In the genomic region with DNA sequence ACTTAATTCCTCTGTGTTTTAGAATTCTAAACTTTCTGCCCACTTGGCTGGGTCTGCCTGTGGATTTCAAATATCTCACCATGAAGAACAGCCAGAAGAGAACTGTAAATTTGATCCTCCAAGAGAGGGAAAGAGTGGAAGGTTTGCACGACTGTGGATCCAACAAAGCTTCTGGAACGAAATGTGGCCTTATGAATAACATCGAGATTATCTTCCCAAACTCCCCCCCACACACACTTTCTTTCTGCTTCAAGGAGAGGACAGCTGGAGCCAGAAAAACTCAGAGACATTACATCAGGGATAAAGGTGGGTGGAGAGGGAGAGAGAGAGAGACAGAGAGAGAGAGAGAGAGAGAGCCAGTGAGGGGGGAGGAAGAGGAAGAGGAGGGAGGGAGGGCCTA, we compare ENCODE assay signal across 18 cellular contexts.
DNase-seq lines count a peak whose midpoint lies in the region; ATAC-seq and TF ChIP-seq lines count a peak whose summit lies in the region.
"Had no signal": no experiment of that assay in that cellular context is flagged by ENCODE, and none has a peak within 500 bp of the region (broad histone marks: within the 10 kb centered on the region; RNA-seq: fewer than 3 reads in every experiment).

No MANE protein-coding gene starts in this region.

- no peak overlapping the region for H3K18ac ChIP-seq in mesenchymal stem cell (ENCODE audit: low read depth in 1 of 2, low read length in 2 of 2)

- H2BK120ac ChIP-seq in mesenchymal stem cell (ENCODE audit: low read depth, low read length), result no peak overlapping the region

- H3K27ac ChIP-seq in SJCRH30 (peak overlapping the region; percentile 63), mesenchymal stem cell (ENCODE audit: low read length, poor library complexity, severe bottlenecking) (no peak overlapping the region), sigmoid colon (peak overlapping the region; percentile 9 to 51 (median 42))
- H3K27ac ChIP-seq: C4-2B, GM23248, KMS-11, RWPE1 had no signal

- intact Hi-C loops in left cardiac atrium (cut with DNase I), result no loop called here
- intact Hi-C loops in sigmoid colon (cut with DNase I), result no loop called here

- peak overlapping the region; percentile 36 for H3K9ac ChIP-seq in mesenchymal stem cell (ENCODE audit: low read length)
- H3K9ac ChIP-seq: GM23248, KMS-11 had no signal

- no peak for TF ChIP-seq CTCF in sigmoid colon (IDR thresholded peaks at IDR 0.05)

- H3K79me1 ChIP-seq in mesenchymal stem cell (replicated peaks; ENCODE audit: low read length, poor library complexity, severe bottlenecking), result no peaks in the 10 kb centered on the region

- H2BK12ac ChIP-seq in mesenchymal stem cell (ENCODE audit: low read length in 2 of 2), result no peak overlapping the region

- H4K91ac ChIP-seq in mesenchymal stem cell (ENCODE audit: low read length), result no peak overlapping the region

- ATAC-seq in left cardiac atrium (peak; percentile 62 to 83), HG03025 (IDR thresholded peaks at IDR 0.05; ENCODE audit: low FRiP score, unreplicated experiment) (no peak), GM21528 (IDR thresholded peaks at IDR 0.05; ENCODE audit: low FRiP score, unreplicated experiment) (no peak), GM18505 (IDR thresholded peaks at IDR 0.05; ENCODE audit: unreplicated experiment) (no peak)
- ATAC-seq: PC-3 had no signal

- WGBS in mesenchymal stem cell, result no CpG with 5 or more reads among the region's 3 CpGs
- WGBS in sigmoid colon, 2 donors, result 70 to 80% methylated on average over 3 of the region's 3 CpGs

- H2AK5ac ChIP-seq in mesenchymal stem cell (ENCODE audit: low read length, severe bottlenecking), result no peak overlapping the region

- no peak overlapping the region for H2AFZ ChIP-seq in mesenchymal stem cell (ENCODE audit: low read depth, low read length)
- H2AFZ ChIP-seq: GM23248 had no signal

- no peak overlapping the region for H3K4me3 ChIP-seq in SJCRH30
- peak overlapping the region in 1 of 2 experiments; percentile 38 for H3K4me3 ChIP-seq in mesenchymal stem cell (ENCODE audit: insufficient read depth in 1 of 2, low read depth in 1 of 2, low read length in 2 of 2)
- no peak overlapping the region for H3K4me3 ChIP-seq in sigmoid colon
- H3K4me3 ChIP-seq: GM23248 had no signal

- H3K27me3 ChIP-seq in SJCRH30 (no peaks in the 10 kb centered on the region), mesenchymal stem cell (ENCODE audit: control insufficient read depth in 1 of 2, insufficient read depth in 1 of 2, low read length in 2 of 2) (peaks cover 0 to 16% of the 10 kb centered on the region in 2 experiments), sigmoid colon (no peaks in the 10 kb centered on the region)

- no peak overlapping the region for H2BK15ac ChIP-seq in mesenchymal stem cell (ENCODE audit: low read depth, poor library complexity, severe bottlenecking)

- no peak overlapping the region for H3K23ac ChIP-seq in mesenchymal stem cell (ENCODE audit: low read length in 2 of 2)

- H3K14ac ChIP-seq in mesenchymal stem cell (ENCODE audit: low read length in 2 of 2), result no peak overlapping the region

- peak; percentile 20 to 57 for DNase-seq in SJCRH30
- no peak for DNase-seq in left cardiac atrium
- no peak for DNase-seq in mesenchymal stem cell
- no peak for DNase-seq in sigmoid colon
- no peak for DNase-seq in central memory CD4-positive, alpha-beta T cell
- DNase-seq: GF-D8, GM23248, NCI-H1436 treated with DMSO at 0.1 percent for 48 hours, NCI-H2029 treated with DMSO at 0.1 percent for 48 hours, NCI-H510A, NCI-H774, PC-3 had no signal

- H3K9me3 ChIP-seq in SJCRH30 (replicated peaks), result no peaks in the 10 kb centered on the region
- peaks cover 4% of the 10 kb centered on the region for H3K9me3 ChIP-seq in mesenchymal stem cell (ENCODE audit: control insufficient read depth, low read length)
- no peaks in the 10 kb centered on the region for H3K9me3 ChIP-seq in sigmoid colon

- no peak overlapping the region for H3K4ac ChIP-seq in mesenchymal stem cell (ENCODE audit: low read depth in 1 of 2, low read length in 2 of 2)

- H3K4me1 ChIP-seq in SJCRH30 (no peaks in the 10 kb centered on the region; the same call in 1 of the 2 replicates), mesenchymal stem cell (ENCODE audit: control insufficient read depth, insufficient read depth, low read depth, low read length) (no peaks in the 10 kb centered on the region), sigmoid colon (no peaks in the 10 kb centered on the region)

- H4K8ac ChIP-seq in mesenchymal stem cell (ENCODE audit: low read length), result no peak overlapping the region

- no peak for TF ChIP-seq EP300 in sigmoid colon (IDR thresholded peaks at IDR 0.05)

- H2BK5ac ChIP-seq in mesenchymal stem cell (ENCODE audit: low read depth, low read length, poor library complexity, severe bottlenecking), result no peak overlapping the region

- TF ChIP-seq POLR2A in sigmoid colon (IDR thresholded peaks at IDR 0.05) (no peak), GM18505 (IDR thresholded peaks at IDR 0.05; ENCODE audit: borderline replicate concordance, extremely low read depth, insufficient read depth, insufficient read length) (no peak)

- H3K4me2 ChIP-seq in mesenchymal stem cell (ENCODE audit: low read length, poor library complexity, severe bottlenecking), result no peak overlapping the region
- H3K4me2 ChIP-seq: KMS-11 had no signal

- H3K36me3 ChIP-seq in SJCRH30, result no peaks in the 10 kb centered on the region
- H3K36me3 ChIP-seq in mesenchymal stem cell (ENCODE audit: control insufficient read depth in 1 of 2, insufficient read depth in 2 of 2, low read depth in 1 of 2, low read length in 2 of 2), result no peaks in the 10 kb centered on the region
- no peaks in the 10 kb centered on the region for H3K36me3 ChIP-seq in sigmoid colon

Comparison
In these comparisons a context has a peak if more than half of its experiments do, and no peak if none do; other contexts are left out.
1. DNase-seq: peak in SJCRH30 (2 of 2); none in left cardiac atrium (single experiment), mesenchymal stem cell (single experiment), sigmoid colon (single experiment) and central memory CD4-positive, alpha-beta T cell (single experiment).
2. ATAC-seq: peak in left cardiac atrium (2 of 2); none in HG03025 (single experiment), GM21528 (single experiment) and GM18505 (single experiment).